16 cellular contexts compared by ENCODE assay signal in genomic region chr15:44550734-44551133, GRCh38.
"Had no signal": no experiment of that assay in that cellular context is flagged by ENCODE, and none has a peak within 500 bp of the region (broad histone marks: within the 10 kb centered on the region; RNA-seq: fewer than 3 reads in every experiment).

No MANE protein-coding gene starts in this region.

- DNase-seq: activated CD4-positive, alpha-beta T cell treated with anti-CD3 and anti-CD28 coated beads, Interleukin-2, amount 50 U/mL, for 1 hour; activated CD4-positive, CD25-positive, alpha-beta regulatory T cell; activated CD8-positive, alpha-beta memory T cell treated with anti-CD3 and anti-CD28 coated beads, Interleukin-2, amount 50 U/mL, for 4 hours; activated naive CD4-positive, alpha-beta T cell treated with anti-CD3 and anti-CD28 coated beads, Interleukin-2, amount 10 ng/mL, durations not matched to agents 7 days and 5 days; cortex of kidney; effector CD8-positive, alpha-beta T cell; gastrocnemius medialis; heart right ventricle; islet precursor cell; left lung; mesendoderm; retina had no signal

- H3K9me3 ChIP-seq: gastrocnemius medialis, heart right ventricle, left lung, tibial nerve had no signal

- H3K27me3 ChIP-seq: gastrocnemius medialis, heart right ventricle, left lung, tibial nerve had no signal

- H3K4me3 Mint-ChIP-seq: activated naive CD4-positive, alpha-beta T cell treated with anti-CD3 and anti-CD28 coated beads, Interleukin-2, amount 10 ng/mL, durations not matched to agents 7 days and 5 days; activated T-helper 17 cell treated with anti-CD3 and anti-CD28 coated beads, Interleukin-2, amount 50 U/mL, for 72 hours; T-helper 1 cell treated with Interleukin-12 subunit alpha and Interleukin-12 subunit beta and Interleukin-4 antibody, amounts not matched to agents 30 μg/mL and 1 μg/mL, for 36 hours had no signal

- H3K27ac Mint-ChIP-seq: activated T-helper 17 cell treated with anti-CD3 and anti-CD28 coated beads, Interleukin-2, amount 50 U/mL, for 72 hours; T-helper 1 cell treated with Interleukin-12 subunit alpha and Interleukin-12 subunit beta and Interleukin-4 antibody, amounts not matched to agents 30 μg/mL and 1 μg/mL, for 36 hours had no signal

- H3K4me3 ChIP-seq: gastrocnemius medialis, heart right ventricle, left lung, tibial nerve had no signal

- H3K9me3 Mint-ChIP-seq: activated naive CD4-positive, alpha-beta T cell treated with anti-CD3 and anti-CD28 coated beads, Interleukin-2, amount 10 ng/mL, durations not matched to agents 7 days and 5 days; activated T-helper 17 cell treated with anti-CD3 and anti-CD28 coated beads, Interleukin-2, amount 50 U/mL, for 72 hours; T-helper 1 cell treated with Interleukin-12 subunit alpha and Interleukin-12 subunit beta and Interleukin-4 antibody, amounts not matched to agents 30 μg/mL and 1 μg/mL, for 36 hours had no signal

- H3K27me3 Mint-ChIP-seq: activated naive CD4-positive, alpha-beta T cell treated with anti-CD3 and anti-CD28 coated beads, Interleukin-2, amount 10 ng/mL, durations not matched to agents 7 days and 5 days; activated T-helper 17 cell treated with anti-CD3 and anti-CD28 coated beads, Interleukin-2, amount 50 U/mL, for 72 hours had no signal

- ATAC-seq: activated T-helper 17 cell treated with anti-CD3 and anti-CD28 coated beads, Interleukin-2, amount 50 U/mL, for 72 hours; gastrocnemius medialis; heart right ventricle had no signal

- H3K27ac ChIP-seq: heart right ventricle, left lung, parathyroid adenoma, tibial nerve had no signal
